ENCODE assay signal across 11 cellular contexts in genomic region chr11:46675949-46676348, GRCh38. TPM values are rescaled to one million over a fixed set of nuclear protein-coding genes. Genes with fewer than 3 reads are reported as not detected.
A peak's percentile ranks its signal among the peaks of the same experiment; 100 is the strongest.
DNase-seq lines count a peak whose midpoint lies in the region; ATAC-seq and TF ChIP-seq lines count a peak whose summit lies in the region.
"Had no signal": no experiment of that assay in that cellular context is flagged by ENCODE, and none has a peak within 500 bp of the region (broad histone marks: within the 10 kb centered on the region; RNA-seq: fewer than 3 reads in every experiment).

No MANE protein-coding gene starts in this region.

- TF ChIP-seq CTCF in HFFc6 (IDR thresholded peaks at IDR 0.05) (no peak), liver (IDR thresholded peaks at IDR 0.05; ENCODE audit: low read depth, low read length, missing input control) (no peak)

- no peaks in the 10 kb centered on the region for H3K9me3 ChIP-seq in liver (ENCODE audit: control insufficient read depth in 4 of 4, low read length in 3 of 4)

- no peak overlapping the region for H3K4me3 Mint-ChIP-seq in HFFc6
- no peak overlapping the region for H3K4me3 Mint-ChIP-seq in stimulated activated naive B cell treated with anti-CD40 and anti-IgM and Interleukin-4, amounts not matched to agents 10 μg/mL and 1 μg/mL and 100 μg/mL, for 72 hours

- peaks cover 27 to 52% (median 39%) of the 10 kb centered on the region in 4 donors for H3K36me3 ChIP-seq in liver (ENCODE audit: control insufficient read depth in 4 of 4, insufficient read depth in 3 of 4, low read depth in 1 of 4, low read length in 3 of 4)

- no peaks in the 10 kb centered on the region; the same call in 1 of the 2 replicates for H3K9me3 Mint-ChIP-seq in HFFc6
- no peaks in the 10 kb centered on the region for H3K9me3 Mint-ChIP-seq in stimulated activated naive B cell treated with anti-CD40 and anti-IgM and Interleukin-4, amounts not matched to agents 10 μg/mL and 1 μg/mL and 100 μg/mL, for 72 hours

- peak overlapping the region; percentile 77 for H3K27ac ChIP-seq in angular gyrus (ENCODE audit: low read depth, low read length)
- H3K27ac ChIP-seq in liver (ENCODE audit: low read depth in 1 of 2, low read length in 2 of 2), result peak overlapping the region; percentile 86 to 97

- ATAC-seq in stimulated activated naive B cell treated with anti-CD40 and anti-IgM and Interleukin-4, amounts not matched to agents 10 μg/mL and 1 μg/mL and 100 μg/mL, for 72 hours (replicated peaks), result no peak
- ATAC-seq in HG02623 (IDR thresholded peaks at IDR 0.05; ENCODE audit: unreplicated experiment), result no peak

- H3K9ac ChIP-seq in liver (ENCODE audit: low read depth in 1 of 2, low read length in 2 of 2), result peak overlapping the region in 1 of 2 donors; percentile 44

- peaks cover 8% of the 10 kb centered on the region for H3K27me3 Mint-ChIP-seq in HFFc6 (ENCODE audit: insufficient read depth)
- no peaks in the 10 kb centered on the region for H3K27me3 Mint-ChIP-seq in stimulated activated naive B cell treated with anti-CD40 and anti-IgM and Interleukin-4, amounts not matched to agents 10 μg/mL and 1 μg/mL and 100 μg/mL, for 72 hours

- 89% methylated on average over 7 of the region's 7 CpGs for whole genome bisulfite sequencing in liver

- peaks cover 18 to 42% (median 21%) of the 10 kb centered on the region in 4 donors for H3K4me1 ChIP-seq in liver (ENCODE audit: control insufficient read depth in 4 of 4, insufficient read depth in 4 of 4, low read length in 3 of 4)

- peaks cover 29% of the 10 kb centered on the region for H3K4me1 Mint-ChIP-seq in HFFc6 (ENCODE audit: low read depth)
- peaks cover 26 to 30% of the 10 kb centered on the region in 2 donors for H3K4me1 Mint-ChIP-seq in stimulated activated naive B cell treated with anti-CD40 and anti-IgM and Interleukin-4, amounts not matched to agents 10 μg/mL and 1 μg/mL and 100 μg/mL, for 72 hours

- H3K4me3 ChIP-seq in liver (ENCODE audit: low read depth in 1 of 3, low read length in 3 of 3), result no peak overlapping the region

- H3K27me3 ChIP-seq in liver (ENCODE audit: control insufficient read depth in 4 of 4, insufficient read depth in 4 of 4, low read length in 3 of 4), result no peaks in the 10 kb centered on the region

- DNase-seq in HFFc6 (no peak), SHP77 treated with DMSO at 0.1 percent for 48 hours (lab: John Stamatoyannopoulos, UW) (no peak), RPMI8226 (no peak)
- DNase-seq in stimulated activated naive B cell treated with anti-CD40 and anti-IgM and Interleukin-4, amounts not matched to agents 10 μg/mL and 1 μg/mL and 100 μg/mL, for 72 hours, result no peak
- DNase-seq in activated CD8-positive, alpha-beta memory T cell treated with anti-CD3 and anti-CD28 coated beads, Interleukin-2, amount 50 U/mL, for 4 hours, result no peak
- DNase-seq: activated CD4-positive, CD25-positive, alpha-beta regulatory T cell; DND-41; stimulated activated CD4-positive, alpha-beta T cell treated with anti-CD3 and anti-CD28 coated beads, Interleukin-4, amount 100 ng/mL, for 24 hours had no signal

- peak overlapping the region; percentile 94 for H3K27ac Mint-ChIP-seq in HFFc6
- H3K27ac Mint-ChIP-seq in stimulated activated naive B cell treated with anti-CD40 and anti-IgM and Interleukin-4, amounts not matched to agents 10 μg/mL and 1 μg/mL and 100 μg/mL, for 72 hours, result peak overlapping the region; percentile 25

- peaks cover 21% of the 10 kb centered on the region for H3K36me3 Mint-ChIP-seq in HFFc6 (ENCODE audit: low read depth)
- H3K36me3 Mint-ChIP-seq in stimulated activated naive B cell treated with anti-CD40 and anti-IgM and Interleukin-4, amounts not matched to agents 10 μg/mL and 1 μg/mL and 100 μg/mL, for 72 hours, result peaks cover 35 to 49% of the 10 kb centered on the region in 2 donors

- TF ChIP-seq RAD21 in liver (IDR thresholded peaks at IDR 0.05), result no peak

TF ChIP-seq in liver, 16 proteins besides CTCF, POLR2A, EP300 and RAD21:
- TF ChIP-seq FOXA1 (IDR thresholded peaks at IDR 0.05) (no peak), SP1 (IDR thresholded peaks at IDR 0.05) (no peak)

RNA-seq across cellular contexts. Expression of gene ARHGAP1, which starts 24.5 kb away (rescaled TPM):
- 100 to 1,000 TPM; 107 to 134 (median 110) TPM for total RNA-seq in HFFc6 (2021; fragmentation: NEBNext Ultra II Directional; extraction: Animal tissue kit (Norgen Biotek cat#: 25700))
- total RNA-seq in liver, result 10 to 100 TPM; 10.9 to 21.9 TPM
- 10 to 100 TPM; 18.5 to 21.6 TPM for polyA plus RNA-seq in liver

RNA-seq across cellular contexts. Expression of gene ZNF408, which starts 24.9 kb away (rescaled TPM):
- total RNA-seq in HFFc6 (2021; fragmentation: NEBNext Ultra II Directional; extraction: Animal tissue kit (Norgen Biotek cat#: 25700)), result 10 to 100 TPM in 1 of 6 experiments, 1 to 10 TPM in 5; 7.6 to 12.3 (median 9.0) TPM
- total RNA-seq in liver, result 1 to 10 TPM; 3.4 to 8.4 TPM
- polyA plus RNA-seq in liver, result 1 to 10 TPM; 4.8 to 6.3 TPM

RNA-seq across cellular contexts. Expression of gene F2, which starts 43.1 kb away (rescaled TPM):
- total RNA-seq in HFFc6 (2021; fragmentation: NEBNext Ultra II Directional; extraction: Animal tissue kit (Norgen Biotek cat#: 25700)), result not detected
- 1,000 to 10,000 TPM in 1 of 2 donors, 100 to 1,000 TPM in 1; 631 to 1,505 TPM for total RNA-seq in liver
- 1,000 to 10,000 TPM; 1,126 to 1,337 TPM for polyA plus RNA-seq in liver

RNA-seq across cellular contexts. Expression of gene ATG13, which starts 58.6 kb away (rescaled TPM):
- 10 to 100 TPM; 64.2 to 94.0 (median 85.3) TPM for total RNA-seq in HFFc6 (2021; fragmentation: NEBNext Ultra II Directional; extraction: Animal tissue kit (Norgen Biotek cat#: 25700))
- 10 to 100 TPM; 44.6 to 49.9 TPM for total RNA-seq in liver
- polyA plus RNA-seq in liver, result 10 to 100 TPM; 36.3 to 37.7 TPM

RNA-seq across cellular contexts. Expression of gene HARBI1, which starts 58.9 kb away (rescaled TPM):
- 1 to 10 TPM; 3.8 to 5.2 (median 4.7) TPM for total RNA-seq in HFFc6 (2021; fragmentation: NEBNext Ultra II Directional; extraction: Animal tissue kit (Norgen Biotek cat#: 25700))
- 1 to 10 TPM; 3.8 to 5.9 TPM for total RNA-seq in liver
- polyA plus RNA-seq in liver, result 1 to 10 TPM; 2.5 to 2.8 TPM

Comparison
In these comparisons a context has a peak if more than half of its experiments do, and no peak if none do; other contexts are left out.
1. RNA of gene ARHGAP1, which starts 24.5 kb away (total RNA-seq): 107 to 134 TPM in HFFc6; 10.9 to 21.9 TPM in liver; every median in the first group is over 4 times any median in the second.
2. RNA of gene F2, which starts 43.1 kb away (total RNA-seq): 631 to 1,505 TPM in liver; not detected in HFFc6; every median in the first group is over 100 times any median in the second.